14 cellular contexts compared by ENCODE assay signal in genomic region chr21:26795398-26795790, GRCh38. TPM values are rescaled to one million over a fixed set of nuclear protein-coding genes. Genes with fewer than 3 reads are reported as not detected.
DNase-seq lines count a peak whose midpoint lies in the region; ATAC-seq and TF ChIP-seq lines count a peak whose summit lies in the region.
"Had no signal": no experiment of that assay in that cellular context is flagged by ENCODE, and none has a peak within 500 bp of the region (broad histone marks: within the 10 kb centered on the region; RNA-seq: fewer than 3 reads in every experiment).

No MANE protein-coding gene starts in this region.

- H3K4me3 ChIP-seq in DND-41 (ENCODE audit: low read depth in 1 of 2, low read length in 2 of 2) = no peak overlapping the region
- H3K4me3 ChIP-seq in skeletal muscle satellite cell (ENCODE audit: low read length) = no peak overlapping the region
- H3K4me3 ChIP-seq: cardiac muscle cell, thoracic aorta had no signal

- H3K27ac ChIP-seq in DND-41 (ENCODE audit: low read length) = no peak overlapping the region
- H3K27ac ChIP-seq: cardiac muscle cell, parathyroid adenoma had no signal

- DNase-seq in DND-41 = no peak
- peak; percentile 24 for DNase-seq in astrocyte of the hippocampus (ENCODE audit: low read depth, low spot score)
- DNase-seq in medulla oblongata (ENCODE audit: extremely low spot score) = peak; percentile 40
- no peak for DNase-seq in NCI-H524 treated with DMSO at 0.1 percent for 48 hours (lab: John Stamatoyannopoulos, UW)
- DNase-seq: activated naive CD4-positive, alpha-beta T cell treated with anti-CD3 and anti-CD28 coated beads for 36 hours; immature natural killer cell; NCI-H187 had no signal

- TF ChIP-seq CTCF in DND-41 (IDR thresholded peaks at IDR 0.05; ENCODE audit: borderline replicate concordance, extremely low read depth, low read length, poor library complexity, severe bottlenecking) = no peak

- H3K4me1 ChIP-seq in DND-41 (ENCODE audit: insufficient read depth, low read length) = peaks cover 8% of the 10 kb centered on the region; the same call in 1 of the 2 replicates
- peaks cover 24% of the 10 kb centered on the region for H3K4me1 ChIP-seq in skeletal muscle satellite cell (ENCODE audit: control insufficient read depth, insufficient read depth, low read length)
- H3K4me1 ChIP-seq: parathyroid adenoma had no signal

- H3K27me3 ChIP-seq in DND-41 (ENCODE audit: insufficient read depth, low read length, poor library complexity) (no peaks in the 10 kb centered on the region), skeletal muscle satellite cell (ENCODE audit: control insufficient read depth, insufficient read depth, low read length) (peaks cover 2% of the 10 kb centered on the region)
- H3K27me3 ChIP-seq: cardiac muscle cell had no signal

- H3K4me2 ChIP-seq in DND-41 (ENCODE audit: insufficient read depth, low read length) = no peak overlapping the region
- peak overlapping the region; percentile 57 for H3K4me2 ChIP-seq in skeletal muscle satellite cell (ENCODE audit: low read length)

- no peak overlapping the region for H3K9ac ChIP-seq in DND-41 (ENCODE audit: low read depth, low read length)
- H3K9ac ChIP-seq in skeletal muscle satellite cell (ENCODE audit: low read depth, low read length) = peak overlapping the region; percentile 56
- H3K9ac ChIP-seq: parathyroid adenoma had no signal

- H2AFZ ChIP-seq in DND-41 (ENCODE audit: low read depth, low read length) = 0 out of 2 replicates have a peak overlapping the region, but pooled peaks have one; percentile 18
- H2AFZ ChIP-seq: parathyroid adenoma had no signal

- no peaks in the 10 kb centered on the region for H3K79me2 ChIP-seq in DND-41 (ENCODE audit: insufficient read depth, low read length)
- H3K79me2 ChIP-seq: parathyroid adenoma had no signal

- H3K9me3 ChIP-seq in DND-41 (ENCODE audit: insufficient read depth, low read length, severe bottlenecking) (no peaks in the 10 kb centered on the region), skeletal muscle satellite cell (replicated peaks; ENCODE audit: low read length) (no peaks in the 10 kb centered on the region)
- H3K9me3 ChIP-seq: thoracic aorta had no signal

- H4K20me1 ChIP-seq in DND-41 (ENCODE audit: insufficient read depth, low read length) = no peaks in the 10 kb centered on the region

- H3K36me3 ChIP-seq in DND-41 (ENCODE audit: insufficient read depth, low read length) (no peaks in the 10 kb centered on the region), skeletal muscle satellite cell (ENCODE audit: insufficient read depth, low read length) (no peaks in the 10 kb centered on the region)
- H3K36me3 ChIP-seq: cardiac muscle cell, thoracic aorta had no signal

- ATAC-seq in DND-41 (ENCODE audit: insufficient read depth, low read depth) = no peak
- no peak for ATAC-seq in GM21529 (IDR thresholded peaks at IDR 0.05; ENCODE audit: unreplicated experiment)
- no peak for ATAC-seq in GM19395 (IDR thresholded peaks at IDR 0.05; ENCODE audit: unreplicated experiment)
- ATAC-seq in GM21447 (IDR thresholded peaks at IDR 0.05; ENCODE audit: unreplicated experiment) = no peak

RNA-seq across cellular contexts. Expression of gene ADAMTS1, which starts 49.8 kb away (rescaled TPM):
- 208 and 270 TPM in 2 replicates for total RNA-seq in skeletal muscle satellite cell (2012; rRNA removed)
- total RNA-seq: activated naive CD4-positive, alpha-beta T cell treated with anti-CD3 and anti-CD28 coated beads for 36 hours had no signal

Comparison
In these comparisons a context has a peak if more than half of its experiments do, and no peak if none do; other contexts are left out.
1. DNase-seq: peak in astrocyte of the hippocampus (single experiment) and medulla oblongata (single experiment); none in DND-41 (single experiment) and NCI-H524 treated with DMSO at 0.1 percent for 48 hours (single experiment).